Comparison of ENCODE assay signal across 8 cellular contexts in genomic region chr2:46294185-46294836, GRCh38. TPM values are rescaled to one million over a fixed set of nuclear protein-coding genes. Genes with fewer than 3 reads are reported as not detected.
DNase-seq lines count a peak whose midpoint lies in the region; ATAC-seq, FAIRE-seq and TF ChIP-seq lines count a peak whose summit lies in the region.

No MANE protein-coding gene starts in this region.

- TF ChIP-seq CTCF in Caco-2 (IDR thresholded peaks at IDR 0.05; ENCODE audit: insufficient read depth in 1 of 2, low read depth in 1 of 2, low read length in 1 of 2, severe bottlenecking in 1 of 2, unreplicated experiment in 1 of 2) (peak; percentile 44 to 75), HEK293 (tag by site-specific recombination; IDR thresholded peaks at IDR 0.05) (peak; percentile 33; the same call in 1 of the 2 replicates), liver (IDR thresholded peaks at IDR 0.05; ENCODE audit: low read depth, low read length, missing input control) (peak; percentile 42)

- peak; percentile 75 to 77 for TF ChIP-seq RAD21 in liver (IDR thresholded peaks at IDR 0.05)

- intact Hi-C loops in Caco-2 (cut with micrococcal nuclease; ENCODE audit: unreplicated experiment): loop anchor here (1.0 to 10.0 kb wide), 2 partner anchors 231 to 680 kb away; partner anchors contain the start of gene SRBD1

- BruUV-seq in Caco-2 (replicated peaks; lab: Mats Ljungman, UMichigan): no TSS peak

- POLR2A ChIA-PET in Caco-2 (lab: Charles Lee): interaction anchor here (0.5 kb wide), 1 partner anchor 53 kb away, joined by 3 read pairs; no protein-coding TSS in a partner anchor
- POLR2A ChIA-PET in HEK293 (lab: Yijun Ruan, JAX): no interaction called here

- H3K4me1 Mint-ChIP-seq in Caco-2 (ENCODE audit: low read depth, unreplicated experiment) (peaks cover under 1% of the 10 kb centered on the region), T-helper 17 cell (peaks cover 30% of the 10 kb centered on the region)
- peaks cover 18% of the 10 kb centered on the region for H3K4me1 Mint-ChIP-seq in activated T-cell treated with anti-CD3 and anti-CD28 coated beads, Interleukin-2, amount 50 U/mL, for 24 hours (ENCODE audit: low read depth)

- peaks cover 2% of the 10 kb centered on the region for H3K27me3 Mint-ChIP-seq in Caco-2 (ENCODE audit: insufficient read depth, unreplicated experiment)
- peaks cover 34% of the 10 kb centered on the region for H3K27me3 Mint-ChIP-seq in activated T-cell treated with anti-CD3 and anti-CD28 coated beads, Interleukin-2, amount 50 U/mL, for 24 hours
- H3K27me3 Mint-ChIP-seq in T-helper 17 cell: peaks cover 17% of the 10 kb centered on the region

- DNase-seq in Caco-2 (peak in 1 of 2 experiments; percentile 55), small intestine (no peak), T-helper 17 cell (no peak), NCI-H1436 (lab: John Stamatoyannopoulos, UW) (no peak), mucosa of gallbladder (ENCODE audit: low spot score) (no peak)
- peak; percentile 41 for DNase-seq in activated T-cell treated with anti-CD3 and anti-CD28 coated beads, Interleukin-2, amount 50 U/mL, for 24 hours

- no peak overlapping the region for H3K4me3 ChIP-seq in Caco-2 (ENCODE audit: low read depth, low read length)
- H3K4me3 ChIP-seq in HEK293 (ENCODE audit: low read depth, low read length): no peak overlapping the region
- H3K4me3 ChIP-seq in liver (ENCODE audit: low read depth in 1 of 3, low read length in 3 of 3): no peak overlapping the region
- H3K4me3 ChIP-seq in small intestine (ENCODE audit: low read depth in 1 of 2, low read length in 2 of 2): no peak overlapping the region

- no peak for FAIRE-seq in small intestine (lab: Jason Lieb, UNC)

- H3K36me3 Mint-ChIP-seq in Caco-2 (ENCODE audit: insufficient read depth, unreplicated experiment) (peaks cover 17% of the 10 kb centered on the region), T-helper 17 cell (ENCODE audit: low read depth) (no peaks in the 10 kb centered on the region)
- no peaks in the 10 kb centered on the region for H3K36me3 Mint-ChIP-seq in activated T-cell treated with anti-CD3 and anti-CD28 coated beads, Interleukin-2, amount 50 U/mL, for 24 hours (ENCODE audit: low read depth)

- H3K27ac ChIP-seq in HEK293 (ENCODE audit: extremely low read depth, low read depth, low read length): no peak overlapping the region
- no peak overlapping the region for H3K27ac ChIP-seq in liver (ENCODE audit: low read depth in 1 of 2, low read length in 2 of 2)
- no peak overlapping the region for H3K27ac ChIP-seq in small intestine (ENCODE audit: low read depth in 1 of 2, low read length in 1 of 2)

- H3K9ac ChIP-seq in liver (ENCODE audit: low read depth in 1 of 2, low read length in 2 of 2): no peak overlapping the region

- no peaks in the 10 kb centered on the region for H3K4me1 ChIP-seq in Caco-2
- no peaks in the 10 kb centered on the region for H3K4me1 ChIP-seq in HEK293 (ENCODE audit: control insufficient read depth, insufficient read depth, low read length)
- peaks cover 0 to 10% (median 5%) of the 10 kb centered on the region in 4 donors for H3K4me1 ChIP-seq in liver (ENCODE audit: control insufficient read depth in 4 of 4, insufficient read depth in 4 of 4, low read length in 3 of 4)
- H3K4me1 ChIP-seq in small intestine (ENCODE audit: control insufficient read depth in 2 of 2, insufficient read depth in 1 of 2, low read depth in 1 of 2, low read length in 1 of 2): no peaks in the 10 kb centered on the region

- no peak overlapping the region for H3K4me3 Mint-ChIP-seq in Caco-2 (ENCODE audit: unreplicated experiment)
- H3K4me3 Mint-ChIP-seq in activated T-cell treated with anti-CD3 and anti-CD28 coated beads, Interleukin-2, amount 50 U/mL, for 24 hours: no peak overlapping the region
- H3K4me3 Mint-ChIP-seq in T-helper 17 cell: no peak overlapping the region

- whole genome bisulfite sequencing in liver: 51% methylated on average over 7 of the region's 7 CpGs
- WGBS in small intestine, 3 donors: 55 to 62% (median 58%) methylated on average over 7 of the region's 7 CpGs

- H3K27me3 ChIP-seq in Caco-2 (replicated peaks; ENCODE audit: control insufficient read depth, insufficient read depth, low read length) (no peaks in the 10 kb centered on the region), liver (ENCODE audit: control insufficient read depth in 4 of 4, insufficient read depth in 4 of 4, low read length in 3 of 4) (no peaks in the 10 kb centered on the region), small intestine (ENCODE audit: control insufficient read depth in 2 of 2, insufficient read depth in 2 of 2, low read length in 2 of 2) (no peaks in the 10 kb centered on the region)

- CTCF ChIA-PET in Caco-2 (lab: Charles Lee): interaction anchor here (0.8 to 1.6 kb wide), 14 partner anchors 10 to 301 kb away, joined by 3 to 29 read pairs (median 4); no protein-coding TSS in a partner anchor
- CTCF ChIA-PET in HEK293 (lab: Yijun Ruan, JAX): interaction anchor here (0.6 to 1.8 kb wide), 9 partner anchors 9 to 283 kb away, joined by 3 to 9 read pairs (median 4); no protein-coding TSS in a partner anchor

- H3K27ac Mint-ChIP-seq in Caco-2 (ENCODE audit: unreplicated experiment) (no peak overlapping the region), T-helper 17 cell (no peak overlapping the region)
- no peak overlapping the region for H3K27ac Mint-ChIP-seq in activated T-cell treated with anti-CD3 and anti-CD28 coated beads, Interleukin-2, amount 50 U/mL, for 24 hours

- H3K9me3 Mint-ChIP-seq in Caco-2 (ENCODE audit: unreplicated experiment): no peaks in the 10 kb centered on the region
- no peaks in the 10 kb centered on the region for H3K9me3 Mint-ChIP-seq in activated T-cell treated with anti-CD3 and anti-CD28 coated beads, Interleukin-2, amount 50 U/mL, for 24 hours

- H3K36me3 ChIP-seq in Caco-2 (ENCODE audit: control insufficient read depth, insufficient read depth, low read length): no peaks in the 10 kb centered on the region
- no peaks in the 10 kb centered on the region for H3K36me3 ChIP-seq in HEK293 (ENCODE audit: control insufficient read depth in 2 of 2, insufficient read depth in 1 of 2, low read length in 2 of 2)
- no peaks in the 10 kb centered on the region for H3K36me3 ChIP-seq in liver (ENCODE audit: control insufficient read depth in 4 of 4, insufficient read depth in 3 of 4, low read depth in 1 of 4, low read length in 3 of 4)
- no peaks in the 10 kb centered on the region for H3K36me3 ChIP-seq in small intestine (ENCODE audit: control insufficient read depth in 2 of 2, insufficient read depth in 2 of 2, low read length in 2 of 2)

- H3K9me3 ChIP-seq in Caco-2 (no peaks in the 10 kb centered on the region), HEK293 (ENCODE audit: control insufficient read depth, insufficient read depth, low read depth, low read length) (no peaks in the 10 kb centered on the region), liver (ENCODE audit: control insufficient read depth in 4 of 4, low read length in 3 of 4) (no peaks in the 10 kb centered on the region), small intestine (ENCODE audit: control insufficient read depth, low read depth) (no peaks in the 10 kb centered on the region), T-helper 17 cell (ENCODE audit: control insufficient read depth, low read length, poor library complexity, severe bottlenecking) (no peaks in the 10 kb centered on the region)

- no peak for ATAC-seq in T-helper 17 cell

TF ChIP-seq in HEK293, 187 proteins besides CTCF, POLR2A, EP300 and RAD21 (continues in another document):
- TF ChIP-seq ZNF362 (tag by site-specific recombination; IDR thresholded peaks at IDR 0.05) (no peak), ZNF140 (tag by site-specific recombination; IDR thresholded peaks at IDR 0.05) (no peak), ZNF292 (tag by site-specific recombination; IDR thresholded peaks at IDR 0.05; ENCODE audit: borderline replicate concordance, low read depth) (no peak), HOXA7 (CRISPR knock-in tag; IDR thresholded peaks at IDR 0.05; ENCODE audit: borderline replicate concordance) (no peak), PRDM1 (tag by site-specific recombination; IDR thresholded peaks at IDR 0.05) (no peak), ZNF266 (tag by site-specific recombination; IDR thresholded peaks at IDR 0.05; ENCODE audit: low read depth) (no peak), ZIC2 (tag by site-specific recombination; IDR thresholded peaks at IDR 0.05) (no peak), BCL11B (tag by site-specific recombination; IDR thresholded peaks at IDR 0.05; ENCODE audit: low read depth) (no peak)

TF ChIP-seq in liver, 16 proteins besides CTCF, POLR2A, EP300 and RAD21:
- TF ChIP-seq RXRA (IDR thresholded peaks at IDR 0.05): peak in 1 of 2 donors; percentile 13
- TF ChIP-seq SP1 (IDR thresholded peaks at IDR 0.05): no peak
- TF ChIP-seq GABPA (IDR thresholded peaks at IDR 0.05 in 1 of 2, conservative IDR thresholded peaks at IDR 0.05 in 1 of 2): no peak

RNA-seq across cellular contexts. Expression of gene EPAS1, which starts 2.9 kb away (rescaled TPM):
- 68.1 and 77.3 TPM in 2 replicates for total RNA-seq in Caco-2 (2022)
- total RNA-seq in liver: 100 to 1,000 TPM in 1 of 2 donors, 10 to 100 TPM in 1; 51.5 to 193 TPM
- 10 to 100 TPM; 26.2 to 70.7 TPM for polyA plus RNA-seq in liver
- 100 to 1,000 TPM in 1 of 3 donors, 10 to 100 TPM in 2; 63.0 to 106 (median 65.3) TPM for polyA plus RNA-seq in small intestine
- 1 to 10 TPM in 1 of 2 donors, under 1 TPM in 1; 0.97 to 9.1 TPM for total RNA-seq in T-helper 17 cell
- 221 TPM for total RNA-seq in mucosa of gallbladder
